Comparison of ENCODE assay signal across 24 cellular contexts in genomic region chr1:47249755-47250154, GRCh38. TPM values are rescaled to one million over a fixed set of nuclear protein-coding genes. Genes with fewer than 3 reads are reported as not detected.
DNase-seq lines count a peak whose midpoint lies in the region; ATAC-seq and TF ChIP-seq lines count a peak whose summit lies in the region.
"Had no signal": no experiment of that assay in that cellular context is flagged by ENCODE, and none has a peak within 500 bp of the region (broad histone marks: within the 10 kb centered on the region; RNA-seq: fewer than 3 reads in every experiment).

No MANE protein-coding gene starts in this region.

- H3K27me3 ChIP-seq in PC-3 (ENCODE audit: low read length): no peaks in the 10 kb centered on the region
- H3K27me3 ChIP-seq: BE2C, BLaER1 had no signal

- H3K4me1 ChIP-seq in HEK293 (ENCODE audit: control insufficient read depth, insufficient read depth, low read length) (no peaks in the 10 kb centered on the region), PC-3 (ENCODE audit: insufficient read depth, low read length) (no peaks in the 10 kb centered on the region)
- H3K4me1 ChIP-seq: BE2C, BLaER1 had no signal

- H3F3A ChIP-seq in PC-3 (ENCODE audit: low read length, unreplicated experiment): no peaks in the 10 kb centered on the region

- H3K36me3 ChIP-seq in HEK293 (ENCODE audit: control insufficient read depth in 2 of 2, insufficient read depth in 1 of 2, low read length in 2 of 2): peaks cover 22 to 24% of the 10 kb centered on the region in 2 experiments
- H3K36me3 ChIP-seq in PC-3 (ENCODE audit: low read depth, low read length): peaks cover 20% of the 10 kb centered on the region
- H3K36me3 ChIP-seq: BE2C had no signal

- no peak overlapping the region for H2AFZ ChIP-seq in PC-3 (ENCODE audit: low read length)

- TF ChIP-seq CTCF in C4-2B (conservative IDR thresholded peaks at IDR 0.05) (no peak), HEK293 (tag by site-specific recombination; IDR thresholded peaks at IDR 0.05) (no peak), PC-3 (conservative IDR thresholded peaks at IDR 0.05; ENCODE audit: low read depth, low read length) (no peak)

- CTCF ChIA-PET in HEK293 (lab: Yijun Ruan, JAX): interaction anchor here (1.2 to 1.5 kb wide), 3 partner anchors 58 to 187 kb away, joined by 3 to 7 read pairs (median 4); no protein-coding TSS in a partner anchor
- CTCF ChIA-PET in PC-3 (lab: Charles Lee): no interaction called here

- no TSS peak for BruUV-seq in PC-3 (replicated peaks; lab: Mats Ljungman, UMichigan)

- POLR2A ChIA-PET in HEK293 (lab: Yijun Ruan, JAX) (no interaction called here), PC-3 (lab: Charles Lee; ENCODE audit: unreplicated experiment) (no interaction called here)

- no peaks in the 10 kb centered on the region for H3K79me2 ChIP-seq in PC-3 (ENCODE audit: low read length)

- no peaks in the 10 kb centered on the region for H3K9me3 ChIP-seq in HEK293 (ENCODE audit: control insufficient read depth, insufficient read depth, low read depth, low read length)
- H3K9me3 ChIP-seq in PC-3 (ENCODE audit: low read length): no peaks in the 10 kb centered on the region
- H3K9me3 ChIP-seq: BE2C, BLaER1 had no signal

- intact Hi-C loops in PC-3 (cut with micrococcal nuclease): no loop called here

- peak overlapping the region; percentile 11; the same call in 1 of the 2 replicates for H3K27ac ChIP-seq in C4-2B
- H3K27ac ChIP-seq in HEK293 (ENCODE audit: extremely low read depth, low read depth, low read length): no peak overlapping the region
- no peak overlapping the region for H3K27ac ChIP-seq in PC-3 (ENCODE audit: low read length)
- H3K27ac ChIP-seq: BLaER1 had no signal

- H3K9ac ChIP-seq in PC-3 (ENCODE audit: low read length): no peak overlapping the region
- H3K9ac ChIP-seq: BLaER1 had no signal

- H3K4me3 ChIP-seq in HEK293 (ENCODE audit: low read depth, low read length) (no peak overlapping the region), PC-3 (ENCODE audit: low read length) (no peak overlapping the region)
- H3K4me3 ChIP-seq: BLaER1, GM12878 had no signal

- H3K9me2 ChIP-seq in PC-3 (replicated peaks; ENCODE audit: low read length): no peaks in the 10 kb centered on the region

- ATAC-seq in PC-3: peak; percentile 64
- ATAC-seq: CD8-positive, alpha-beta T cell; GM12878 had no signal

- DNase-seq in PC-3: peak; percentile 24
- DNase-seq in ureter (ENCODE audit: low spot score): no peak
- DNase-seq in cerebellar cortex (ENCODE audit: low spot score): no peak
- DNase-seq in COLO668 (lab: John Stamatoyannopoulos, UW; ENCODE audit: unreplicated experiment): no peak
- DNase-seq: 8988T; ACHN; BE2C; C1 segment of cervical spinal cord; CD4-positive, alpha-beta T cell; CD8-positive, alpha-beta T cell; COR-L47; DMS 273 treated with DMSO at 0.1 percent for 48 hours; DMS153; DMS79; DND-41; EL; GDM1 had no signal

- H3K4me2 ChIP-seq in PC-3 (ENCODE audit: low read length): no peak overlapping the region
- H3K4me2 ChIP-seq: BLaER1 had no signal

- H4K20me1 ChIP-seq in PC-3 (ENCODE audit: low read length): no peaks in the 10 kb centered on the region
- H4K20me1 ChIP-seq: BLaER1 had no signal

TF ChIP-seq in HEK293, 187 proteins besides CTCF, POLR2A, EP300 and RAD21:
- TF ChIP-seq TSHZ1 (tag by site-specific recombination; IDR thresholded peaks at IDR 0.05; ENCODE audit: borderline replicate concordance) (no peak), PRDM6 (tag by site-specific recombination; IDR thresholded peaks at IDR 0.05) (peak; percentile 50; the same call in 1 of the 2 replicates)

RNA-seq across cellular contexts. Expression of gene TAL1, which starts 17.7 kb away (rescaled TPM):
- total RNA-seq in PC-3 (2014; rRNA removed) (not detected in 2 replicates), ureter (3.2 TPM)
- total RNA-seq: CD4-positive, alpha-beta T cell; CD8-positive, alpha-beta T cell; G401 had no signal

RNA-seq across cellular contexts. Expression of gene PDZK1IP1, which starts 59.9 kb away (rescaled TPM):
- not detected in 2 replicates for total RNA-seq in PC-3 (2014; rRNA removed)
- 1.9 TPM for total RNA-seq in ureter
- total RNA-seq: A673; CD4-positive, alpha-beta T cell; CD8-positive, alpha-beta T cell; Daoy; G401; GM12878 had no signal
